Comparison of ENCODE assay signal across 9 cellular contexts in the genomic region with DNA sequence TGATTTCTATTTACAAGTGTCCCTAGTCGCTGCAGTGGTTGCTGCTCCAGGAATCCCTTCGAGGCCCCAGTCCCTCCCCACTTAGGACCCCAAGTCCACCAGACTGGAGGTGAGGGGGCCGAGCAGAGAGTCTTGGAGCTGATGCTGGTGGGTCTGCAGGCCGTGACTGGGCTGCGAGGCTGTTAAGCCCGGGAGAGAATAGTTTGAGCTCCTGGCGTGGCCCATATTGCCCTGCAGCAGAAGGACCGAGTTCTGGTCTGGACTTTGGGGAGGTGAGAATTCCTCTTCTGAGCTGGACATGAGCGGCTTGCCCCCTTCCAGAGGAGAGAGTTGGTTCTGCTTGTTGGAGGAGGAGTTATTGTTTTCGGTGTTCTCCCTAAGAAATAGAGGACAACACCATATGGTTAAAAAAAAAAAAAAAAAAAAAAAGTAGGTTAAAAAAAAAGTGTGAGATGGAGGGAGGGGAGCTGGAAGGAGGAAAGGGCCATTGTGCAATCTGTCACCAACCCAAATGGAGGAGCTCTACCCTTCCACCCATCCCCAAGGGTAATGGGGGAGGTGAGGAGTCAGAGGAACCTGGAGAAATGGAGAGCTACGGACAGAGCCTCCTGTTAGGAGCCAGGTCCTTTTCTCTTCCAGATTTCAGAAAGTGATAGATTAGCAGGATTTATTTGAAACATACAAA. TPM values are rescaled to one million over a fixed set of nuclear protein-coding genes. Genes with fewer than 3 reads are reported as not detected.
A peak's percentile ranks its signal among the peaks of the same experiment; 100 is the strongest.
DNase-seq lines count a peak whose midpoint lies in the region; ATAC-seq and TF ChIP-seq lines count a peak whose summit lies in the region.
"Had no signal": no experiment of that assay in that cellular context is flagged by ENCODE, and none has a peak within 500 bp of the region (broad histone marks: within the 10 kb centered on the region; RNA-seq: fewer than 3 reads in every experiment).

No MANE protein-coding gene starts in this region.

- TF ChIP-seq CTCF in GM20000 (IDR thresholded peaks at IDR 0.05; ENCODE audit: extremely low read depth, missing control alignments) (no peak), NB4 (IDR thresholded peaks at IDR 0.05; ENCODE audit: low read depth, low read length) (no peak), brain (conservative IDR thresholded peaks at IDR 0.05) (no peak), neural progenitor cell (IDR thresholded peaks at IDR 0.05) (no peak)

- H3K79me2 ChIP-seq in neural progenitor cell (ENCODE audit: low read depth) = no peaks in the 10 kb centered on the region

- H3K4me1 Mint-ChIP-seq in brain = peaks cover 42% of the 10 kb centered on the region
- peaks cover 37% of the 10 kb centered on the region for H3K4me1 Mint-ChIP-seq in neural progenitor cell

- DNase-seq in GM20000 (ENCODE audit: low spot score) (peak; percentile 23), NB4 (ENCODE audit: low read depth) (peak; percentile 46), neural progenitor cell (ENCODE audit: low spot score) (peak; percentile 51), head of caudate nucleus (no peak), SK-N-DZ (ENCODE audit: low spot score) (no peak)
- DNase-seq: stimulated activated naive CD4-positive, alpha-beta T cell had no signal

- peaks cover 92% of the 10 kb centered on the region for H4K20me1 ChIP-seq in neural progenitor cell (ENCODE audit: low read depth)

- peaks cover 79% of the 10 kb centered on the region for H3F3A ChIP-seq in neural progenitor cell (ENCODE audit: low read depth)

- intact Hi-C loops in head of caudate nucleus (cut with DNase I) = no loop called here

- peaks cover 40% of the 10 kb centered on the region for H3K36me3 Mint-ChIP-seq in brain
- H3K36me3 Mint-ChIP-seq in neural progenitor cell = no peaks in the 10 kb centered on the region

- no peak overlapping the region for H2AFZ ChIP-seq in neural progenitor cell (replicated peaks)

- H3K27me3 ChIP-seq in neural progenitor cell = peaks cover 100% of the 10 kb centered on the region

- no peaks in the 10 kb centered on the region for H3K9me3 ChIP-seq in neural progenitor cell (ENCODE audit: low read depth)

- H3K4me3 Mint-ChIP-seq in brain = peak overlapping the region in 3 of 5 experiments; percentile 84 to 96 (median 84)
- H3K4me3 Mint-ChIP-seq in neural progenitor cell = no peak overlapping the region

- H3K27ac Mint-ChIP-seq in brain = peak overlapping the region in 3 of 5 experiments; percentile 30 to 91 (median 80)
- no peak overlapping the region for H3K27ac Mint-ChIP-seq in neural progenitor cell

- H3K9ac ChIP-seq in neural progenitor cell = no peak overlapping the region

- H3K4me1 ChIP-seq in neural progenitor cell = peaks cover 48% of the 10 kb centered on the region

- no peak overlapping the region for H3K4me3 ChIP-seq in NB4 (ENCODE audit: low read depth, low read length)
- no peak overlapping the region for H3K4me3 ChIP-seq in neural progenitor cell

- H3K27me3 Mint-ChIP-seq in brain = peaks cover 100% of the 10 kb centered on the region
- peaks cover 86% of the 10 kb centered on the region for H3K27me3 Mint-ChIP-seq in neural progenitor cell (ENCODE audit: insufficient read depth, low read depth)

- ATAC-seq in HG02571 (IDR thresholded peaks at IDR 0.05; ENCODE audit: unreplicated experiment) (no peak), HG02938 (IDR thresholded peaks at IDR 0.05; ENCODE audit: unreplicated experiment) (no peak)

- H3K9me3 Mint-ChIP-seq in brain = peaks cover 0 to 3% (median 0%) of the 10 kb centered on the region in 5 experiments
- H3K9me3 Mint-ChIP-seq in neural progenitor cell = no peaks in the 10 kb centered on the region

- H3K36me3 ChIP-seq in neural progenitor cell = no peaks in the 10 kb centered on the region

- no peak overlapping the region for H3K4me2 ChIP-seq in neural progenitor cell

- no peak overlapping the region for H3K27ac ChIP-seq in neural progenitor cell

- TF ChIP-seq POLR2A in NB4 (IDR thresholded peaks at IDR 0.05; ENCODE audit: extremely low read depth, insufficient read length) = no peak

RNA-seq across cellular contexts. Expression of a gene that starts 2.9 kb away (rescaled TPM):
- 68.4 TPM for polyA plus RNA-seq in brain (ENCODE audit: insufficient read depth, low read depth, low replicate concordance)
- total RNA-seq in neural progenitor cell (ENCODE audit: low replicate concordance) = 0.28 TPM in 1 of 2 replicates, not detected in the other
- polyA plus RNA-seq in SK-N-DZ (2014; cell fraction: cytosol; rRNA removed) = 4.6 and 4.7 TPM in 2 replicates
- 2.0 and 2.8 TPM in 2 replicates for polyA plus RNA-seq in SK-N-DZ (2014; cell fraction: nucleus; rRNA removed)

Comparison
In these comparisons a context has a peak if more than half of its experiments do, and no peak if none do; other contexts are left out.
1. DNase-seq: peak in GM20000 (single experiment), NB4 (single experiment) and neural progenitor cell (single experiment); none in head of caudate nucleus (0 of 42) and SK-N-DZ (single experiment).